In the genomic region with DNA sequence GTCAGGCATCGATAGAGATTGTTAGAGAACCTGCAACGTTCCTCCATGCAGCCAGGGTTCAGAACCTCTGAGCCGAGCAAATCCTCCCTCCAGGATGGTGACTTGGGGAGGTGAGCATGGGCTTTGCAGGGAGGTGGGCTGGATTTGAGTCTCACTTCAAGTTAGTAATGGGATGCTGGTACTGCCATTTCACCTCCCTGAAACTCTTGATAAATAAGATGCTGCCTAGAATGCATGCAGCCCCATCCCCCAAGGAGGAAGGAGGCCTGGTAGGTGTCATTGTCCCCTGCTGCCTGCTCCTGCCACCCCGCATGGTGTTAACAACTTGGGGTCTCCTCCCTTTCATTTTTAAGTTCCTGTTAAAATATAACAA, we compare ENCODE assay signal across 22 cellular contexts. TPM values are rescaled to one million over a fixed set of nuclear protein-coding genes. Genes with fewer than 3 reads are reported as not detected.
DNase-seq lines count a peak whose midpoint lies in the region; ATAC-seq, FAIRE-seq and TF ChIP-seq lines count a peak whose summit lies in the region.
"Had no signal": no experiment of that assay in that cellular context is flagged by ENCODE, and none has a peak within 500 bp of the region (broad histone marks: within the 10 kb centered on the region; RNA-seq: fewer than 3 reads in every experiment).

No MANE protein-coding gene starts in this region.

- H3K27ac ChIP-seq in left ventricle myocardium inferior (replicated peaks) = peak overlapping the region; percentile 44
- peak overlapping the region; percentile 4 to 35 for H3K27ac ChIP-seq in kidney (ENCODE audit: low read depth in 2 of 2, low read length in 2 of 2)
- no peak overlapping the region for H3K27ac ChIP-seq in trophoblast cell (ENCODE audit: low read depth, low read length)
- no peak overlapping the region for H3K27ac ChIP-seq in caudate nucleus (ENCODE audit: low read depth, low read length)
- H3K27ac ChIP-seq: BLaER1 treated with 17β-estradiol and CSF1 and Interleukin-3, amounts not matched to agents 10 nM and 100 nM; HL-60 had no signal

- H2BK120ac ChIP-seq in trophoblast cell (ENCODE audit: insufficient read depth, low read length, poor library complexity) = no peak overlapping the region

- no peak overlapping the region for H2BK5ac ChIP-seq in trophoblast cell (ENCODE audit: low read depth, low read length, poor library complexity)

- H3K4me1 ChIP-seq in left ventricle myocardium inferior = peaks cover 24% of the 10 kb centered on the region
- H3K4me1 ChIP-seq in kidney (ENCODE audit: control insufficient read depth in 1 of 2, insufficient read depth in 1 of 2, low read depth in 1 of 2, low read length in 2 of 2) = peaks cover 13 to 40% of the 10 kb centered on the region in 2 donors
- H3K4me1 ChIP-seq in trophoblast cell (ENCODE audit: control insufficient read depth in 1 of 2, insufficient read depth in 2 of 2, low read length in 2 of 2) = peaks cover 10 to 17% of the 10 kb centered on the region in 2 experiments

- no CpG with 5 or more reads among the region's 4 CpGs for WGBS in trophoblast cell (ENCODE audit: extremely low coverage, insufficient coverage, insufficient read length)

- H3K23ac ChIP-seq in trophoblast cell (ENCODE audit: low read length) = no peak overlapping the region

- H3K79me1 ChIP-seq in trophoblast cell (ENCODE audit: low read length) = no peaks in the 10 kb centered on the region

- FAIRE-seq in kidney (lab: Jason Lieb, UNC) = no peak

- H4K12ac ChIP-seq in trophoblast cell (ENCODE audit: low read depth, low read length) = no peak overlapping the region

- H3K9ac ChIP-seq in kidney (ENCODE audit: low read length in 2 of 2) = no peak overlapping the region
- no peak overlapping the region for H3K9ac ChIP-seq in trophoblast cell (ENCODE audit: low read length)
- H3K9ac ChIP-seq: BLaER1 treated with 17β-estradiol and CSF1 and Interleukin-3, amounts not matched to agents 10 nM and 100 nM had no signal

- H2AFZ ChIP-seq in trophoblast cell (ENCODE audit: insufficient read depth, low read length, poor library complexity) = no peak overlapping the region

- intact Hi-C loops in left ventricle myocardium inferior (cut with micrococcal nuclease) = no loop called here
- intact Hi-C loops in Right ventricle myocardium inferior (cut with DNase I) = no loop called here
- intact Hi-C loops in kidney (cut with DNase I) = no loop called here

- H3K18ac ChIP-seq in trophoblast cell (ENCODE audit: low read length) = no peak overlapping the region

- no peak overlapping the region for H4K8ac ChIP-seq in trophoblast cell (ENCODE audit: low read depth, low read length)

- H3K4me3 ChIP-seq in left ventricle myocardium inferior (no peak overlapping the region), kidney (ENCODE audit: low read length in 2 of 2) (no peak overlapping the region), trophoblast cell (ENCODE audit: low read depth, low read length) (no peak overlapping the region)
- H3K4me3 ChIP-seq: BLaER1 treated with 17β-estradiol and CSF1 and Interleukin-3, amounts not matched to agents 10 nM and 100 nM; GM12878 had no signal

- no peaks in the 10 kb centered on the region for H3K9me3 ChIP-seq in left ventricle myocardium inferior (replicated peaks)
- no peaks in the 10 kb centered on the region for H3K9me3 ChIP-seq in kidney (ENCODE audit: control insufficient read depth in 1 of 2, low read length in 2 of 2)
- peaks cover 2% of the 10 kb centered on the region for H3K9me3 ChIP-seq in trophoblast cell (ENCODE audit: insufficient read depth, low read depth, low read length)

- H3K14ac ChIP-seq in trophoblast cell (ENCODE audit: low read length) = no peak overlapping the region

- H3K79me2 ChIP-seq in trophoblast cell (ENCODE audit: control insufficient read depth, insufficient read depth, low read length, poor library complexity) = no peaks in the 10 kb centered on the region

- no peak for ATAC-seq in Right ventricle myocardium inferior
- ATAC-seq: CD8-positive, alpha-beta T cell; GM12878; HCT116 had no signal

- H2AK5ac ChIP-seq in trophoblast cell (ENCODE audit: low read length) = no peak overlapping the region

- H4K91ac ChIP-seq in trophoblast cell (ENCODE audit: low read depth, low read length) = no peak overlapping the region

- peak overlapping the region; percentile 39 for H2BK12ac ChIP-seq in trophoblast cell (ENCODE audit: low read length)

- H3K27me3 ChIP-seq in left ventricle myocardium inferior (ENCODE audit: low read depth) (no peaks in the 10 kb centered on the region), trophoblast cell (ENCODE audit: insufficient read depth, low read length) (no peaks in the 10 kb centered on the region)
- H3K27me3 ChIP-seq: BLaER1 treated with 17β-estradiol and CSF1 and Interleukin-3, amounts not matched to agents 10 nM and 100 nM had no signal

- H3K36me3 ChIP-seq in left ventricle myocardium inferior = no peaks in the 10 kb centered on the region
- H3K36me3 ChIP-seq in kidney (ENCODE audit: control insufficient read depth in 1 of 2, insufficient read depth in 2 of 2, low read length in 2 of 2) = no peaks in the 10 kb centered on the region
- H3K36me3 ChIP-seq in trophoblast cell (ENCODE audit: control insufficient read depth in 1 of 2, insufficient read depth in 2 of 2, low read length in 2 of 2) = no peaks in the 10 kb centered on the region
- H3K36me3 ChIP-seq: BLaER1 treated with 17β-estradiol and CSF1 and Interleukin-3, amounts not matched to agents 10 nM and 100 nM had no signal

- H3K4me2 ChIP-seq in trophoblast cell (ENCODE audit: low read length) = no peak overlapping the region
- H3K4me2 ChIP-seq: BLaER1 treated with 17β-estradiol and CSF1 and Interleukin-3, amounts not matched to agents 10 nM and 100 nM had no signal

- no peak overlapping the region for H3K4ac ChIP-seq in trophoblast cell (ENCODE audit: low read depth, low read length)

- DNase-seq in left ventricle myocardium inferior = no peak
- DNase-seq in Right ventricle myocardium inferior (ENCODE audit: missing footprints) = no peak
- no peak for DNase-seq in kidney
- no peak for DNase-seq in trophoblast cell
- no peak for DNase-seq in caudate nucleus (lab: John Stamatoyannopoulos, UW)
- DNase-seq in OCI-M1 (lab: John Stamatoyannopoulos, UW) = no peak
- no peak for DNase-seq in hypothalamus (lab: John Stamatoyannopoulos, UW)
- DNase-seq in cerebellar cortex (ENCODE audit: low spot score) = no peak
- DNase-seq: 8988T, DMS 273 treated with DMSO at 0.1 percent for 48 hours, DMS53, DND-41, EL, GOT3, H7, HFFc6 had no signal

- no peak for TF ChIP-seq CTCF in left ventricle myocardium inferior (IDR thresholded peaks at IDR 0.05; ENCODE audit: borderline replicate concordance)
- no peak for TF ChIP-seq CTCF in kidney (IDR thresholded peaks at IDR 0.05; ENCODE audit: borderline replicate concordance, extremely low read depth, insufficient read depth)

RNA-seq across cellular contexts. Expression of gene SLC2A9, which starts 35.7 kb away (rescaled TPM):
- total RNA-seq in left ventricle myocardium inferior (8.2 TPM), Right ventricle myocardium inferior (9.6 TPM), kidney (47.6 TPM)
- 41.5 TPM for polyA plus RNA-seq in kidney (ENCODE audit: insufficient read depth, low read depth, low replicate concordance)
- polyA plus RNA-seq in trophoblast cell (2013) = 0.82 and 1.1 TPM in 2 replicates
- total RNA-seq: G401, H7 had no signal

RNA-seq across cellular contexts. Expression of gene WDR1, which starts 59.6 kb away (rescaled TPM):
- 157 TPM for total RNA-seq in left ventricle myocardium inferior
- 210 TPM for total RNA-seq in Right ventricle myocardium inferior
- total RNA-seq in kidney = 313 TPM
- 176 TPM for polyA plus RNA-seq in kidney (ENCODE audit: insufficient read depth, low read depth, low replicate concordance)
- 349 and 360 TPM in 2 replicates for polyA plus RNA-seq in trophoblast cell (2013)

Comparison
In these comparisons a context has a peak if more than half of its experiments do, and no peak if none do; other contexts are left out.
1. H3K27ac ChIP-seq: peak in left ventricle myocardium inferior (single experiment) and kidney (2 of 2); none in trophoblast cell (single experiment) and caudate nucleus (single experiment).